In the genomic region with DNA sequence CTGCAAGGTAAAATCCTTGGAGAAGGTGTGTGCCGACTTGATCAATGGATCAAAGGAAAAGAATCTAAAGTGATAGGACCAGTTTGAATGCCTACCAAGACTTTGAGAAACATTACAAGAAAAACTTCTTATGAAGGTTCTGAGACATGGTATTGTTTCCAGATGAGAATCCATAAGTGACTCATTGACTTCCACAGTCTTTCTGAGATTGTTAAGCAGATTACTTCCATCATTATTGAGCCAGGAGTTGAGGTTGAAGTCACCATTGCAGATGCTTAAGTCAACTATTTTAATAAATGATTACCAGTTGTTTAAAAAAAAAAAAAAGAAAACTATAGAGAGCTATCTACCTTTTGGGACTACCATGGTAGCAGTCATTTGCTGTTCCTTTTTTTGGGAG, we compare ENCODE assay signal across 1 cellular context.
TF ChIP-seq lines count a peak whose summit lies in the region.

No MANE protein-coding gene starts in this region.

TF ChIP-seq in IMR-90, 13 proteins besides CTCF, POLR2A, EP300 and RAD21:
- TF ChIP-seq CHD1 (IDR thresholded peaks at IDR 0.05; ENCODE audit: low read depth, low read length) = no peak
- TF ChIP-seq MAZ (IDR thresholded peaks at IDR 0.05; ENCODE audit: borderline replicate concordance, low read depth, low read length) = no peak
- TF ChIP-seq, protein P1, sequence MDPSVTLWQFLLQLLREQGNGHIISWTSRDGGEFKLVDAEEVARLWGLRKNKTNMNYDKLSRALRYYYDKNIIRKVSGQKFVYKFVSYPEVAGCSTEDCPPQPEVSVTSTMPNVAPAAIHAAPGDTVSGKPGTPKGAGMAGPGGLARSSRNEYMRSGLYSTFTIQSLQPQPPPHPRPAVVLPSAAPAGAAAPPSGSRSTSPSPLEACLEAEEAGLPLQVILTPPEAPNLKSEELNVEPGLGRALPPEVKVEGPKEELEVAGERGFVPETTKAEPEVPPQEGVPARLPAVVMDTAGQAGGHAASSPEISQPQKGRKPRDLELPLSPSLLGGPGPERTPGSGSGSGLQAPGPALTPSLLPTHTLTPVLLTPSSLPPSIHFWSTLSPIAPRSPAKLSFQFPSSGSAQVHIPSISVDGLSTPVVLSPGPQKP (IDR thresholded peaks at IDR 0.05; ENCODE audit: borderline replicate concordance, low read depth, low read length) = no peak
- no peak for TF ChIP-seq BHLHE40 (IDR thresholded peaks at IDR 0.05; ENCODE audit: low read depth, low read length)
- no peak for TF ChIP-seq RFX5 (IDR thresholded peaks at IDR 0.05; ENCODE audit: low read depth, low read length)
- no peak for TF ChIP-seq MXI1 (IDR thresholded peaks at IDR 0.05; ENCODE audit: borderline replicate concordance, low read depth, low read length)
- no peak for TF ChIP-seq MAFK (IDR thresholded peaks at IDR 0.05; ENCODE audit: low read depth, low read length)
- TF ChIP-seq RCOR1 (IDR thresholded peaks at IDR 0.05; ENCODE audit: insufficient replicate concordance, low read length) = no peak
- TF ChIP-seq SMC3 (IDR thresholded peaks at IDR 0.05; ENCODE audit: low read depth, low read length) = no peak
- TF ChIP-seq NFE2L2 (IDR thresholded peaks at IDR 0.05; ENCODE audit: low read depth, low read length) = no peak
- TF ChIP-seq CEBPB (IDR thresholded peaks at IDR 0.05; ENCODE audit: low read depth, low read length) = no peak
- no peak for TF ChIP-seq FOS (IDR thresholded peaks at IDR 0.05; ENCODE audit: low read depth, low read length)
- TF ChIP-seq, protein P2, sequence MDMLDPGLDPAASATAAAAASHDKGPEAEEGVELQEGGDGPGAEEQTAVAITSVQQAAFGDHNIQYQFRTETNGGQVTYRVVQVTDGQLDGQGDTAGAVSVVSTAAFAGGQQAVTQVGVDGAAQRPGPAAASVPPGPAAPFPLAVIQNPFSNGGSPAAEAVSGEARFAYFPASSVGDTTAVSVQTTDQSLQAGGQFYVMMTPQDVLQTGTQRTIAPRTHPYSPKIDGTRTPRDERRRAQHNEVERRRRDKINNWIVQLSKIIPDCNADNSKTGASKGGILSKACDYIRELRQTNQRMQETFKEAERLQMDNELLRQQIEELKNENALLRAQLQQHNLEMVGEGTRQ (IDR thresholded peaks at IDR 0.05; ENCODE audit: low read depth, low read length) = no peak
TF ChIP-seq in IMR-90: peak in this region for 0.
